Comparison of ENCODE assay signal across 1 cellular context in the genomic region with DNA sequence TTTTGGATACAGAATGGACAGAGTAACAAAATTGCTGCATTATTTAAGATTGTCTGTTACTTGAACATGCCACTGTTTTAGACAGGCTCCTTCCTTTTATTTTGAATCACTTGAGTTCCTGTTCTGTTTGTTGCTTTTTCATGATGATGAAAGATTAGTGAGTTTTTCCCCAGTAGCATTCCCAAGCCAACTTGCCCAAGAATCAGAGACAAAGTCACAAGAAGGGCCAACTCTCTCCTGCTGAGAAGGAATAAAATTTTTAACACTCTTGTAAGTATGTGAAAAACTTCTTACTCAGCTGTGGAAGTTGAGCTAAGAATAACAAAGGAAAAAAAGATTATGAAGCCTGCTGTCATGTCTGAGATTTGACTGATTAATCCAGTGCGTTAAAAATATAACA.
TF ChIP-seq lines count a peak whose summit lies in the region.

No MANE protein-coding gene starts in this region.

TF ChIP-seq in GM23338, 12 proteins besides CTCF, POLR2A, EP300 and RAD21:
- TF ChIP-seq STAT1 (IDR thresholded peaks at IDR 0.05; ENCODE audit: unreplicated experiment), result no peak
- no peak for TF ChIP-seq NANOG (IDR thresholded peaks at IDR 0.05; ENCODE audit: borderline replicate concordance)
- no peak for TF ChIP-seq CREB1 (CRISPR knock-in tag; IDR thresholded peaks at IDR 0.05; ENCODE audit: low read depth)
- no peak for TF ChIP-seq ZNF331 (CRISPR knock-in tag; IDR thresholded peaks at IDR 0.05; ENCODE audit: low read depth)
- no peak for TF ChIP-seq EZH2phosphoT487 (IDR thresholded peaks at IDR 0.05; ENCODE audit: unreplicated experiment)
